1 cellular context compared by ENCODE assay signal in the genomic region with DNA sequence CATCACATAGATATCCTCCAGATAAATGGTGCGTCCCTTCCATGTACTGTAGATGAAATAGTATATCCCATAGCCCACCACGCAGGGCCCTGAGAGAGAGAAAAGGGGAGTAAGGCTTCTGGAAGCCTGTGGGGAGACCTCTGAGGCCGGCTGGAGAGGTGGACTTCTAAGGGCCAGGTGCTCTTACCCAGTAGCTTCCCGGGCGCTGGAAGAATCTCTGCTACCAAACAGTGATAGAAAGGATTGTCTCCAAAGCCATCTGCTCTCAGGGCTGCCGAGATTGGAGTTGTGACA.
TF ChIP-seq lines count a peak whose summit lies in the region.

No MANE protein-coding gene starts in this region.

TF ChIP-seq in endothelial cell of umbilical vein, 7 proteins besides CTCF, POLR2A, EP300 and RAD21:
- TF ChIP-seq MYC (IDR thresholded peaks at IDR 0.05; ENCODE audit: low read depth, low read length) (no peak), GATA2 (IDR thresholded peaks at IDR 0.05; ENCODE audit: insufficient read depth, insufficient read length, low read depth, low read length) (no peak), EZH2 (IDR thresholded peaks at IDR 0.05; ENCODE audit: borderline replicate concordance, low read depth, low read length, severe bottlenecking) (no peak), POLR2AphosphoS5 (IDR thresholded peaks at IDR 0.05; ENCODE audit: insufficient read depth, low read depth, low read length) (no peak), JUN (IDR thresholded peaks at IDR 0.05; ENCODE audit: borderline replicate concordance, insufficient read depth, insufficient read length, low read depth) (no peak), FOS (IDR thresholded peaks at IDR 0.05; ENCODE audit: borderline replicate concordance, insufficient read depth, low read length) (no peak)
- TF ChIP-seq, protein P1, sequence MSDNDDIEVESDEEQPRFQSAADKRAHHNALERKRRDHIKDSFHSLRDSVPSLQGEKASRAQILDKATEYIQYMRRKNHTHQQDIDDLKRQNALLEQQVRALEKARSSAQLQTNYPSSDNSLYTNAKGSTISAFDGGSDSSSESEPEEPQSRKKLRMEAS (IDR thresholded peaks at IDR 0.05; ENCODE audit: insufficient read depth, insufficient read length), result no peak
